23 cellular contexts compared by ENCODE assay signal in genomic region chr1:60753508-60753907, GRCh38.
"Had no signal": no experiment of that assay in that cellular context is flagged by ENCODE, and none has a peak within 500 bp of the region (broad histone marks: within the 10 kb centered on the region; RNA-seq: fewer than 3 reads in every experiment).

No MANE protein-coding gene starts in this region.

- H3K4me2 ChIP-seq: hepatocyte had no signal

- H3K79me2 ChIP-seq: hepatocyte had no signal

- H3K9me3 ChIP-seq: adrenal gland, colonic mucosa, left ventricle myocardium inferior, spleen, thoracic aorta, vagina had no signal

- H3K27me3 ChIP-seq: adrenal gland, colonic mucosa, dorsolateral prefrontal cortex, hepatocyte, spleen, vagina had no signal

- H2AFZ ChIP-seq: hepatocyte had no signal

- H3K4me1 ChIP-seq: adrenal gland, colonic mucosa, left ventricle myocardium inferior, vagina had no signal

- H3K4me3 ChIP-seq: adrenal gland, colonic mucosa, dorsolateral prefrontal cortex, hepatocyte, left ventricle myocardium inferior, spleen, thoracic aorta, vagina had no signal

- H3K36me3 ChIP-seq: adrenal gland, colonic mucosa, left ventricle myocardium inferior, spleen, thoracic aorta, vagina had no signal

- DNase-seq: activated CD4-positive, alpha-beta T cell treated with anti-CD3 and anti-CD28 coated beads, Interleukin-2, amount 50 U/mL, for 4 hours; activated CD8-positive, alpha-beta memory T cell treated with anti-CD3 and anti-CD28 coated beads for 24 hours; activated CD8-positive, alpha-beta memory T cell treated with anti-CD3 and anti-CD28 coated beads, Interleukin-2, amount 50 U/mL, for 4 hours; activated T-cell treated with anti-CD3 and anti-CD28 coated beads, Interleukin-2, amount 50 U/mL, for 24 hours; adrenal gland; colonic mucosa; dorsolateral prefrontal cortex; effector memory CD8-positive, alpha-beta T cell; foreskin melanocyte; glutamatergic neuron; immature natural killer cell; kidney glomerular epithelial cell; left ventricle myocardium inferior; naive thymus-derived CD8-positive, alpha-beta T cell; spleen; stimulated activated CD4-positive, alpha-beta T cell treated with anti-CD3 and anti-CD28 coated beads, Interleukin-4, amount 100 ng/mL, for 1 hour; stimulated activated naive CD4-positive, alpha-beta T cell had no signal

- ATAC-seq: activated T-helper 17 cell treated with anti-CD3 and anti-CD28 coated beads, Interleukin-2, amount 50 U/mL, for 72 hours; effector memory CD8-positive, alpha-beta T cell; esophagus mucosa; naive thymus-derived CD8-positive, alpha-beta T cell; WTC11 had no signal

- H3K27ac ChIP-seq: adrenal gland, colonic mucosa, dorsolateral prefrontal cortex, hepatocyte, left ventricle myocardium inferior, spleen, thoracic aorta, vagina had no signal
